ENCODE assay signal across 16 cellular contexts in genomic region chr2:152491139-152491472, GRCh38.
A peak's percentile ranks its signal among the peaks of the same experiment; 100 is the strongest.
DNase-seq lines count a peak whose midpoint lies in the region; ATAC-seq, FAIRE-seq and TF ChIP-seq lines count a peak whose summit lies in the region.
"Had no signal": no experiment of that assay in that cellular context is flagged by ENCODE, and none has a peak within 500 bp of the region (broad histone marks: within the 10 kb centered on the region; RNA-seq: fewer than 3 reads in every experiment).

No MANE protein-coding gene starts in this region.

- POLR2A ChIA-PET in CD8-positive, alpha-beta memory T cell (lab: Charles Lee), result no interaction called here

- H3K4me1 ChIP-seq in adipocyte (ENCODE audit: control insufficient read depth, insufficient read depth, low read length) (peaks cover 64% of the 10 kb centered on the region), transverse colon (peaks cover 8 to 39% (median 16%) of the 10 kb centered on the region in 4 donors)
- no peaks in the 10 kb centered on the region for H3K4me1 ChIP-seq in CD8-positive, alpha-beta memory T cell (ENCODE audit: insufficient read depth, low read length)

- DNase-seq in adipocyte (ENCODE audit: low read depth) (no peak), Right ventricle myocardium superior (peak; percentile 54), transverse colon (no peak), HTR-8/SVneo (ENCODE audit: insufficient read length, low spot score) (no peak), brain microvascular endothelial cell (no peak), glomerular visceral epithelial cell (ENCODE audit: extremely low spot score) (no peak)
- DNase-seq in CD8-positive, alpha-beta memory T cell, result no peak
- DNase-seq: activated CD4-positive, alpha-beta T cell treated with anti-CD3 and anti-CD28 coated beads for 48 hours; activated naive CD4-positive, alpha-beta T cell treated with Interleukin-2 at 50 U/mL for 16 hours; DMS153; effector CD4-positive, alpha-beta T cell; immature natural killer cell; NCI-H526 treated with DMSO at 0.1 percent for 48 hours had no signal

- ATAC-seq in Right ventricle myocardium superior (ENCODE audit: poor library complexity), result peak; percentile 59
- ATAC-seq: GM12878 had no signal

- WGBS in transverse colon (ENCODE audit: low coverage in 1 of 2), 2 donors, result 34 to 48% methylated on average over 2 to 3 of the region's 3 CpGs

- H3K9me3 ChIP-seq in adipocyte (ENCODE audit: control insufficient read depth, low read length), result no peaks in the 10 kb centered on the region
- no peaks in the 10 kb centered on the region for H3K9me3 ChIP-seq in transverse colon
- H3K9me3 ChIP-seq in CD8-positive, alpha-beta memory T cell (ENCODE audit: low read length), result no peaks in the 10 kb centered on the region

- no peak for TF ChIP-seq POLR2A in transverse colon (IDR thresholded peaks at IDR 0.05)

- in situ Hi-C loops in transverse colon (cut with MboI; ENCODE audit: low pct_ligation_motif_present in 1 of 4, low pct_unique_long_range_greater_than_20kb in 1 of 4, low sequenced_read_pairs in 3 of 4) (no loop called here), brain microvascular endothelial cell (cut with HindIII; ENCODE audit: low pct_ligation_motif_present, low sequenced_read_pairs) (no loop called here)

- H3K27me3 Mint-ChIP-seq in nephron (ENCODE audit: low read depth), result no peaks in the 10 kb centered on the region
- H3K27me3 Mint-ChIP-seq in CD8-positive, alpha-beta memory T cell, result peaks cover 8 to 28% of the 10 kb centered on the region in 2 donors
- H3K27me3 Mint-ChIP-seq: progenitor cell of endocrine pancreas had no signal

- peak overlapping the region; percentile 78 to 95 (median 84) for H3K27ac Mint-ChIP-seq in nephron
- H3K27ac Mint-ChIP-seq in CD8-positive, alpha-beta memory T cell, result no peak overlapping the region
- H3K27ac Mint-ChIP-seq: immature natural killer cell, progenitor cell of endocrine pancreas had no signal

- peak overlapping the region; percentile 28 to 46 (median 35) for H3K4me3 Mint-ChIP-seq in nephron
- H3K4me3 Mint-ChIP-seq in CD8-positive, alpha-beta memory T cell, result no peak overlapping the region
- H3K4me3 Mint-ChIP-seq: immature natural killer cell had no signal

- peaks cover under 1% of the 10 kb centered on the region for H3K36me3 Mint-ChIP-seq in nephron (ENCODE audit: low read depth)
- H3K36me3 Mint-ChIP-seq in CD8-positive, alpha-beta memory T cell, result no peaks in the 10 kb centered on the region
- H3K36me3 Mint-ChIP-seq: immature natural killer cell had no signal

- peak overlapping the region; percentile 10 for H3K9ac ChIP-seq in adipocyte (ENCODE audit: low read length)

- FAIRE-seq in HTR-8/SVneo (lab: Jason Lieb, UNC), result no peak
- FAIRE-seq: GM12878 had no signal

- H3K4me3 ChIP-seq in adipocyte (ENCODE audit: low read length) (no peak overlapping the region), transverse colon (no peak overlapping the region), brain microvascular endothelial cell (ENCODE audit: low read depth, low read length) (no peak overlapping the region)
- no peak overlapping the region for H3K4me3 ChIP-seq in CD8-positive, alpha-beta memory T cell (ENCODE audit: low read length)
- H3K4me3 ChIP-seq: GM12878 had no signal

- no peak for TF ChIP-seq CTCF in nephron (IDR thresholded peaks at IDR 0.05; ENCODE audit: unreplicated experiment in 3 of 3)
- no peak for TF ChIP-seq CTCF in transverse colon (IDR thresholded peaks at IDR 0.05)
- TF ChIP-seq CTCF in brain microvascular endothelial cell (IDR thresholded peaks at IDR 0.05; ENCODE audit: low read depth, low read length, missing control alignments), result no peak

- TF ChIP-seq EP300 in transverse colon (IDR thresholded peaks at IDR 0.05; ENCODE audit: low read depth), result no peak

- no peaks in the 10 kb centered on the region for H3K27me3 ChIP-seq in adipocyte (replicated peaks; ENCODE audit: control insufficient read depth, insufficient read depth, low read length)
- no peaks in the 10 kb centered on the region for H3K27me3 ChIP-seq in transverse colon
- no peaks in the 10 kb centered on the region for H3K27me3 ChIP-seq in CD8-positive, alpha-beta memory T cell (ENCODE audit: insufficient read depth, low read length, poor library complexity, severe bottlenecking)
- no peaks in the 10 kb centered on the region for H3K27me3 ChIP-seq in brain microvascular endothelial cell (replicated peaks)

- intact Hi-C loops in Right ventricle myocardium superior (cut with DNase I), result no loop called here
- intact Hi-C loops in transverse colon (cut with DNase I; ENCODE audit: low total_unique reads), result no loop called here

- H3K4me1 Mint-ChIP-seq in nephron, result peaks cover 69% of the 10 kb centered on the region
- H3K4me1 Mint-ChIP-seq in CD8-positive, alpha-beta memory T cell, result no peaks in the 10 kb centered on the region
- H3K4me1 Mint-ChIP-seq: immature natural killer cell had no signal

- CTCF ChIA-PET in CD8-positive, alpha-beta memory T cell (lab: Charles Lee), result no interaction called here

- H3K9me3 Mint-ChIP-seq in nephron, result no peaks in the 10 kb centered on the region
- peaks cover 0 to 2% (median 0%) of the 10 kb centered on the region in 5 donors for H3K9me3 Mint-ChIP-seq in CD8-positive, alpha-beta memory T cell
- H3K9me3 Mint-ChIP-seq: immature natural killer cell had no signal

- H3K36me3 ChIP-seq in adipocyte (ENCODE audit: control insufficient read depth, insufficient read depth, low read length, severe bottlenecking) (no peaks in the 10 kb centered on the region), transverse colon (no peaks in the 10 kb centered on the region), brain microvascular endothelial cell (replicated peaks) (no peaks in the 10 kb centered on the region)
- no peaks in the 10 kb centered on the region for H3K36me3 ChIP-seq in CD8-positive, alpha-beta memory T cell (ENCODE audit: insufficient read depth, low read length)

- H3K27ac ChIP-seq in transverse colon (peak overlapping the region; percentile 43 to 69 (median 50)), brain microvascular endothelial cell (no peak overlapping the region)
- no peak overlapping the region for H3K27ac ChIP-seq in CD8-positive, alpha-beta memory T cell (ENCODE audit: low read depth, low read length)

Comparison
In these comparisons a context has a peak if more than half of its experiments do, and no peak if none do; other contexts are left out.
1. H3K27ac Mint-ChIP-seq: peak in nephron (3 of 3); none in CD8-positive, alpha-beta memory T cell (0 of 8).
2. H3K4me3 Mint-ChIP-seq: peak in nephron (3 of 3); none in CD8-positive, alpha-beta memory T cell (0 of 7).
3. H3K27ac ChIP-seq: peak in transverse colon (4 of 4); none in CD8-positive, alpha-beta memory T cell (single experiment) and brain microvascular endothelial cell (single experiment).